9 cellular contexts compared by ENCODE assay signal in genomic region chr1:25246600-25247023, GRCh38. TPM values are rescaled to one million over a fixed set of nuclear protein-coding genes. Genes with fewer than 3 reads are reported as not detected.
DNase-seq lines count a peak whose midpoint lies in the region; ATAC-seq, FAIRE-seq and TF ChIP-seq lines count a peak whose summit lies in the region.
"Had no signal": no experiment of that assay in that cellular context is flagged by ENCODE, and none has a peak within 500 bp of the region (broad histone marks: within the 10 kb centered on the region; RNA-seq: fewer than 3 reads in every experiment).

No MANE protein-coding gene starts in this region.

- DNase-seq in T-helper 9 cell (peak; percentile 22), H1 (ENCODE audit: low read depth in 1 of 2, low spot score in 2 of 2) (peak in 1 of 2 experiments; percentile 78), HuH-7 (ENCODE audit: low spot score) (no peak), GM13977 (ENCODE audit: low spot score) (no peak), AML-193 (lab: John Stamatoyannopoulos, UW) (no peak)
- no peak for DNase-seq in natural killer cell treated with Interleukin-12 subunit alpha and Interleukin-12 subunit beta and Interleukin-15 and Interleukin-18, amount 100 ng/mL, for 72 hours (ENCODE audit: low spot score)

- peaks cover 6 to 8% of the 10 kb centered on the region in 2 experiments for H4K20me1 ChIP-seq in H1 (replicated peaks in 1 of 2; ENCODE audit: control insufficient read depth in 1 of 2, insufficient read depth in 2 of 2, low read length in 2 of 2)

- TF ChIP-seq CTCF in GM12873 (IDR thresholded peaks at IDR 0.05; ENCODE audit: insufficient read depth, low read depth, low read length, missing control alignments) = peak; percentile 3
- no peak for TF ChIP-seq CTCF in H1 (IDR thresholded peaks at IDR 0.05; ENCODE audit: control extremely low read depth in 1 of 3, insufficient read depth in 1 of 3, low read depth in 1 of 3, low read length in 3 of 3)
- TF ChIP-seq CTCF in GM13977 (IDR thresholded peaks at IDR 0.05; ENCODE audit: extremely low read depth, insufficient read depth, missing control alignments) = no peak

- H4K8ac ChIP-seq in H1 (ENCODE audit: extremely low read depth, insufficient read depth, low read length) = peak overlapping the region; percentile 41

- peaks cover 6% of the 10 kb centered on the region for H3K79me1 ChIP-seq in H1 (ENCODE audit: low read depth, low read length)

- no peak overlapping the region for H2BK20ac ChIP-seq in H1 (ENCODE audit: low read length)

- H3K9me3 ChIP-seq in H1 (ENCODE audit: insufficient read depth in 2 of 2, low read depth in 1 of 2, low read length in 1 of 2) = no peaks in the 10 kb centered on the region

- H3K36me3 Mint-ChIP-seq in natural killer cell treated with Interleukin-12 subunit alpha and Interleukin-12 subunit beta and Interleukin-15 and Interleukin-18, amount 100 ng/mL, for 72 hours = peaks cover 40% of the 10 kb centered on the region

- H2BK120ac ChIP-seq in H1 (replicated peaks; ENCODE audit: low read depth, low read length) = no peak overlapping the region

- no peak overlapping the region for H2AFZ ChIP-seq in H1 (ENCODE audit: low read length)

- H2BK15ac ChIP-seq in H1 (ENCODE audit: low read length) = no peak overlapping the region

- peak overlapping the region; percentile 97 to 98 for H3K27ac Mint-ChIP-seq in natural killer cell treated with Interleukin-12 subunit alpha and Interleukin-12 subunit beta and Interleukin-15 and Interleukin-18, amount 100 ng/mL, for 72 hours

- H2BK12ac ChIP-seq in H1 (ENCODE audit: low read depth, low read length) = peak overlapping the region; percentile 7; the same call in 1 of the 2 replicates

- H3K18ac ChIP-seq in H1 (ENCODE audit: extremely low read depth, low read length) = no peak overlapping the region; the same call in 1 of the 2 replicates

- no peak overlapping the region for H4K5ac ChIP-seq in H1 (ENCODE audit: insufficient read length, low read depth, low read length)

- peak; percentile 4 for ATAC-seq in HG02798 (IDR thresholded peaks at IDR 0.05; ENCODE audit: poor library complexity, unreplicated experiment)
- ATAC-seq in natural killer cell treated with Interleukin-12 subunit alpha and Interleukin-12 subunit beta and Interleukin-15 and Interleukin-18, amount 100 ng/mL, for 72 hours = peak; percentile 0 to 2

- peak overlapping the region; percentile 84; the same call in 1 of the 2 replicates for H3K27ac ChIP-seq in H1 (ENCODE audit: low read depth, low read length)

- no peak overlapping the region for H3K14ac ChIP-seq in H1 (ENCODE audit: insufficient read length)

- peaks cover 15 to 34% (median 22%) of the 10 kb centered on the region in 4 experiments for H3K36me3 ChIP-seq in H1 (ENCODE audit: control insufficient read depth in 2 of 4, insufficient read depth in 4 of 4, low read length in 3 of 4)

- POLR2A ChIA-PET in H1 (lab: Charles Lee; ENCODE audit: partially characterized antibody) = interaction anchor here (0.8 to 5.0 kb wide), 6 partner anchors 8 to 596 kb away, joined by 3 to 66 read pairs (median 4); partner anchors contain the start of gene SYF2

- peak overlapping the region; percentile 98 for H3K4me3 Mint-ChIP-seq in natural killer cell treated with Interleukin-12 subunit alpha and Interleukin-12 subunit beta and Interleukin-15 and Interleukin-18, amount 100 ng/mL, for 72 hours

- TF ChIP-seq POLR2A in H1 (IDR thresholded peaks at IDR 0.05; ENCODE audit: control extremely low read depth in 1 of 2, low read depth in 2 of 2, low read length in 2 of 2) = no peak; a peak in 1 of 3 replicates

- peaks cover 33 to 46% of the 10 kb centered on the region in 2 donors for H3K4me1 Mint-ChIP-seq in natural killer cell treated with Interleukin-12 subunit alpha and Interleukin-12 subunit beta and Interleukin-15 and Interleukin-18, amount 100 ng/mL, for 72 hours (ENCODE audit: low read depth in 2 of 2)

- peak overlapping the region; percentile 32 for H3K56ac ChIP-seq in H1 (replicated peaks; ENCODE audit: insufficient read length, low read depth, low read length)

- no peaks in the 10 kb centered on the region for H3K27me3 Mint-ChIP-seq in natural killer cell treated with Interleukin-12 subunit alpha and Interleukin-12 subunit beta and Interleukin-15 and Interleukin-18, amount 100 ng/mL, for 72 hours

- H2AK5ac ChIP-seq in H1 (ENCODE audit: low read depth, low read length) = no peak overlapping the region

- H3K23ac ChIP-seq in H1 (ENCODE audit: insufficient read length) = no peak overlapping the region

- no peak for TF ChIP-seq EP300 in H1 (IDR thresholded peaks at IDR 0.05; ENCODE audit: borderline replicate concordance in 1 of 2, low read depth in 2 of 2, low read length in 2 of 2)

- H3K4me2 ChIP-seq in H1 (ENCODE audit: insufficient read depth in 1 of 2, low read depth in 2 of 2, low read length in 2 of 2) = peak overlapping the region; percentile 87 to 92

- H3K9me3 Mint-ChIP-seq in natural killer cell treated with Interleukin-12 subunit alpha and Interleukin-12 subunit beta and Interleukin-15 and Interleukin-18, amount 100 ng/mL, for 72 hours = no peaks in the 10 kb centered on the region

- in situ Hi-C loops in GM13977 (cut with MboI; ENCODE audit: low pct_unique_long_range_greater_than_20kb, low sequenced_read_pairs, unreplicated experiment) = no loop called here

- no peak for FAIRE-seq in H1 (lab: Jason Lieb, UNC)

- no peaks in the 10 kb centered on the region for H3K27me3 ChIP-seq in H1 (replicated peaks in 1 of 4; ENCODE audit: control insufficient read depth in 3 of 4, extremely low read depth in 1 of 4, insufficient read depth in 3 of 4, low read length in 3 of 4)

- peak overlapping the region; percentile 67 to 99 (median 96) for H3K4me3 ChIP-seq in H1 (ENCODE audit: extremely low read depth in 1 of 4, insufficient read depth in 2 of 4, low read depth in 3 of 4, low read length in 4 of 4)

- H3K4me1 ChIP-seq in H1 (replicated peaks in 1 of 4; ENCODE audit: control insufficient read depth in 3 of 4, insufficient read depth in 4 of 4, low read length in 3 of 4) = no peaks in the 10 kb centered on the region; a peak in 1 of 7 replicates

- peak overlapping the region; percentile 78 to 89 (median 87) for H3K9ac ChIP-seq in H1 (replicated peaks in 1 of 4; ENCODE audit: extremely low read depth in 1 of 4, low read depth in 3 of 4, low read length in 3 of 4)

- TF ChIP-seq RAD21 in H1 (IDR thresholded peaks at IDR 0.05 in 1 of 2, conservative IDR thresholded peaks at IDR 0.05 in 1 of 2; ENCODE audit: low read depth in 2 of 2, low read length in 2 of 2) = no peak

- no peak overlapping the region for H4K91ac ChIP-seq in H1 (replicated peaks; ENCODE audit: insufficient read length, low read length)

- CTCF ChIA-PET in H1 (lab: Charles Lee; ENCODE audit: partially characterized antibody) = no interaction called here

- H3K79me2 ChIP-seq in H1 (ENCODE audit: control insufficient read depth in 1 of 2, insufficient read depth in 2 of 2, low read length in 2 of 2) = peaks cover 3 to 24% of the 10 kb centered on the region in 2 experiments; a peak in 3 of 4 replicates

- WGBS in H1 (ENCODE audit: extremely low coverage in 1 of 2, insufficient coverage in 1 of 2, insufficient read length in 1 of 2, insufficient replicate concordance in 2 of 2, low coverage in 1 of 2, low lambda C conversion rate in 2 of 2, missing lambda C conversion rate in 1 of 2), 2 experiments = 2% methylated on average over 48 of the region's 53 CpGs; no CpG with 5 or more reads in 1 of the 2 experiments

- H2BK5ac ChIP-seq in H1 (ENCODE audit: low read depth, low read length) = peak overlapping the region; percentile 83

- peaks cover 9% of the 10 kb centered on the region for H3K23me2 ChIP-seq in H1 (ENCODE audit: low read depth, low read length)

- no peak overlapping the region for H3K4ac ChIP-seq in H1 (replicated peaks; ENCODE audit: insufficient read length, low read depth, low read length)

TF ChIP-seq in H1, 55 proteins besides CTCF, POLR2A, EP300 and RAD21 (continues in another document):
- peak; percentile 4 for TF ChIP-seq SAP30 (IDR thresholded peaks at IDR 0.05; ENCODE audit: insufficient read depth, insufficient replicate concordance, low read length)
- TF ChIP-seq YY1 (IDR thresholded peaks at IDR 0.05; ENCODE audit: low read depth, low read length) = no peak
- no peak for TF ChIP-seq HDAC6 (IDR thresholded peaks at IDR 0.05; ENCODE audit: low read depth, low read length)

RNA-seq across cellular contexts. Expression of gene RSRP1, which starts 0.6 kb away (rescaled TPM):
- 59.4 and 60.4 TPM in 2 replicates for total RNA-seq in H1 (2021; fragmentation: NEBNext Ultra II Directional; extraction: Animal tissue kit (Norgen Biotek cat#: 25700))
- 32.9 and 38.2 TPM in 2 replicates for polyA plus RNA-seq in H1 (2011; rRNA removed)
- 66.1 TPM for polyA plus RNA-seq in H1 (2011; cell fraction: cytosol; rRNA removed)
- 111 TPM for polyA plus RNA-seq in H1 (2011; cell fraction: nucleus; rRNA removed)
- 33.1 to 58.0 TPM (median 48.2 TPM) in 4 replicates for polyA plus RNA-seq in H1 (2012, experiment 1 of 2)
- polyA plus RNA-seq in H1 (2012, experiment 2 of 2) = 8.9 TPM
- 57.6 TPM for polyA plus RNA-seq in H1 (2013, experiment 1 of 2)
- 50.1 TPM for polyA plus RNA-seq in H1 (2013, experiment 2 of 2)
- polyA minus RNA-seq in H1 (2011; rRNA and poly(A)+ RNA removed) = 37.6 and 38.0 TPM in 2 replicates
- polyA minus RNA-seq in H1 (2011; cell fraction: cytosol; rRNA and poly(A)+ RNA removed) = 41.4 TPM
- 80.9 TPM for polyA minus RNA-seq in H1 (2011; cell fraction: nucleus; rRNA and poly(A)+ RNA removed)
- 100 to 1,000 TPM; 117 to 171 TPM for total RNA-seq in natural killer cell treated with Interleukin-12 subunit alpha and Interleukin-12 subunit beta and Interleukin-15 and Interleukin-18, amount 100 ng/mL, for 72 hours

RNA-seq across cellular contexts. Expression of gene SYF2, which starts 14.3 kb away (rescaled TPM):
- 27.0 and 33.0 TPM in 2 replicates for total RNA-seq in H1 (2021; fragmentation: NEBNext Ultra II Directional; extraction: Animal tissue kit (Norgen Biotek cat#: 25700))
- 5.6 and 7.5 TPM in 2 replicates for polyA plus RNA-seq in H1 (2011; rRNA removed)
- polyA plus RNA-seq in H1 (2011; cell fraction: cytosol; rRNA removed) = 18.7 TPM
- 3.3 TPM for polyA plus RNA-seq in H1 (2011; cell fraction: nucleus; rRNA removed)
- 25.4 to 44.2 TPM (median 29.6 TPM) in 4 replicates for polyA plus RNA-seq in H1 (2012, experiment 1 of 2)
- polyA plus RNA-seq in H1 (2012, experiment 2 of 2) = 8.1 TPM
- 49.2 TPM for polyA plus RNA-seq in H1 (2013, experiment 1 of 2)
- polyA plus RNA-seq in H1 (2013, experiment 2 of 2) = 48.2 TPM
- 3.8 and 4.2 TPM in 2 replicates for polyA minus RNA-seq in H1 (2011; rRNA and poly(A)+ RNA removed)
- polyA minus RNA-seq in H1 (2011; cell fraction: cytosol; rRNA and poly(A)+ RNA removed) = 6.1 TPM
- polyA minus RNA-seq in H1 (2011; cell fraction: nucleus; rRNA and poly(A)+ RNA removed) = 6.8 TPM
- 10 to 100 TPM; 27.0 to 32.7 TPM for total RNA-seq in natural killer cell treated with Interleukin-12 subunit alpha and Interleukin-12 subunit beta and Interleukin-15 and Interleukin-18, amount 100 ng/mL, for 72 hours

RNA-seq across cellular contexts. Expression of gene RHD, which starts 25.7 kb away (rescaled TPM):
- total RNA-seq in H1 (2021; fragmentation: NEBNext Ultra II Directional; extraction: Animal tissue kit (Norgen Biotek cat#: 25700)) = not detected in 2 replicates
- 0.21 and 0.33 TPM in 2 replicates for polyA plus RNA-seq in H1 (2011; rRNA removed)
- polyA plus RNA-seq in H1 (2011; cell fraction: cytosol; rRNA removed) = 0.08 TPM
- 0.13 TPM for polyA plus RNA-seq in H1 (2011; cell fraction: nucleus; rRNA removed)
- 0.32 to 0.72 TPM (median 0.52 TPM) in 4 replicates for polyA plus RNA-seq in H1 (2012, experiment 1 of 2)
- 0.12 TPM for polyA plus RNA-seq in H1 (2012, experiment 2 of 2)
- 0.02 TPM for polyA plus RNA-seq in H1 (2013, experiment 1 of 2)
- 0.04 TPM for polyA plus RNA-seq in H1 (2013, experiment 2 of 2)
- polyA minus RNA-seq in H1 (2011; rRNA and poly(A)+ RNA removed) = 2.7 TPM in 1 of 2 replicates, not detected in the other
- not detected for polyA minus RNA-seq in H1 (2011; cell fraction: cytosol; rRNA and poly(A)+ RNA removed)
- not detected for polyA minus RNA-seq in H1 (2011; cell fraction: nucleus; rRNA and poly(A)+ RNA removed)
- not detected for total RNA-seq in natural killer cell treated with Interleukin-12 subunit alpha and Interleukin-12 subunit beta and Interleukin-15 and Interleukin-18, amount 100 ng/mL, for 72 hours
- total RNA-seq: subcutaneous adipose tissue had no signal
